Comparison of ENCODE assay signal across 8 cellular contexts in genomic region chr3:130112651-130113073, GRCh38. TPM values are rescaled to one million over a fixed set of nuclear protein-coding genes. Genes with fewer than 3 reads are reported as not detected.
DNase-seq lines count a peak whose midpoint lies in the region; ATAC-seq and TF ChIP-seq lines count a peak whose summit lies in the region.
"Not testable (repeated sequence)": the region's sequence is repeated elsewhere in the genome, so short reads cannot be mapped to it uniquely, and the experiment has no call there.

No MANE protein-coding gene starts in this region.

- 23% methylated on average over 10 of the region's 10 CpGs for WGBS in SK-N-SH (ENCODE audit: low lambda C conversion rate)
- 0 to 2% methylated on average over 7 to 9 of the region's 10 CpGs for WGBS in endodermal cell (ENCODE audit: insufficient coverage in 1 of 2, insufficient read length in 1 of 2), 2 experiments

- H3K9me3 Mint-ChIP-seq in activated naive CD8-positive, alpha-beta T cell treated with anti-CD3 and anti-CD28 coated beads, Interleukin-2, amount 50 U/mL, for 24 hours; endodermal cell; natural killer cell treated with Interleukin-12 subunit alpha and Interleukin-12 subunit beta and Interleukin-15 and Interleukin-18, amount 100 ng/mL, for 72 hours; stimulated activated naive B cell treated with anti-CD40 and anti-IgM and Interleukin-4, amounts not matched to agents 10 μg/mL and 1 μg/mL and 100 μg/mL, for 72 hours: not testable (repeated sequence)

- H3K27me3 ChIP-seq in SK-N-SH (ENCODE audit: insufficient read depth); endodermal cell (ENCODE audit: control insufficient read depth, insufficient read depth, low read length, poor library complexity, severe bottlenecking): not testable (repeated sequence)

- not testable (repeated sequence) for TF ChIP-seq RAD21 in SK-N-SH (IDR thresholded peaks at IDR 0.05; ENCODE audit: low read length)

- H3K4me1 ChIP-seq in SK-N-SH (ENCODE audit: control insufficient read depth in 1 of 2, insufficient read depth in 2 of 2, low read depth in 1 of 2, low read length in 1 of 2); endodermal cell (ENCODE audit: control insufficient read depth, insufficient read depth, low read length): not testable (repeated sequence)

- not testable (repeated sequence) for H3K36me3 Mint-ChIP-seq in activated naive CD8-positive, alpha-beta T cell treated with anti-CD3 and anti-CD28 coated beads, Interleukin-2, amount 50 U/mL, for 24 hours (ENCODE audit: low read depth); natural killer cell treated with Interleukin-12 subunit alpha and Interleukin-12 subunit beta and Interleukin-15 and Interleukin-18, amount 100 ng/mL, for 72 hours
- H3K36me3 Mint-ChIP-seq in endodermal cell (ENCODE audit: low read depth), result peaks cover 20% of the 10 kb centered on the region
- peaks cover 5 to 17% of the 10 kb centered on the region in 2 donors for H3K36me3 Mint-ChIP-seq in stimulated activated naive B cell treated with anti-CD40 and anti-IgM and Interleukin-4, amounts not matched to agents 10 μg/mL and 1 μg/mL and 100 μg/mL, for 72 hours

- H3K9ac ChIP-seq in SK-N-SH (peak overlapping the region; percentile 75), endodermal cell (ENCODE audit: extremely low read depth, low read length, poor library complexity, severe bottlenecking) (peak overlapping the region; percentile 73)

- not testable (repeated sequence) for H4K20me1 ChIP-seq in SK-N-SH (ENCODE audit: insufficient read depth)

- POLR2A ChIA-PET in SK-N-SH (lab: Yijun Ruan, JAX), result interaction anchor here (0.6 kb wide), 1 partner anchor 933 kb away, joined by 3 read pairs; no protein-coding TSS in a partner anchor

- TF ChIP-seq CTCF in AG09309 (IDR thresholded peaks at IDR 0.05; ENCODE audit: control insufficient read depth, insufficient read depth, low read depth, low read length, missing control alignments); HFF-Myc (IDR thresholded peaks at IDR 0.05; ENCODE audit: low read depth, low read length, missing control alignments); SK-N-SH (IDR thresholded peaks at IDR 0.05); endodermal cell (conservative IDR thresholded peaks at IDR 0.05): not testable (repeated sequence)

- not testable (repeated sequence) for TF ChIP-seq EP300 in SK-N-SH (IDR thresholded peaks at IDR 0.05; ENCODE audit: borderline replicate concordance in 1 of 2, low read depth in 1 of 2, low read length in 1 of 2)

- peak overlapping the region; percentile 39 to 69; a peak in 3 of 4 replicates for H3K27ac ChIP-seq in SK-N-SH (ENCODE audit: low read depth in 2 of 2, low read length in 1 of 2)
- H3K27ac ChIP-seq in endodermal cell (ENCODE audit: low read depth, low read length), result peak overlapping the region; percentile 73

- DNase-seq in AG09309 (ENCODE audit: low read depth); HFF-Myc (ENCODE audit: extremely low read depth, low read depth); SK-N-SH; activated naive CD8-positive, alpha-beta T cell treated with anti-CD3 and anti-CD28 coated beads, Interleukin-2, amount 50 U/mL, for 24 hours; endodermal cell; natural killer cell treated with Interleukin-12 subunit alpha and Interleukin-12 subunit beta and Interleukin-15 and Interleukin-18, amount 100 ng/mL, for 72 hours (ENCODE audit: low spot score); stimulated activated naive B cell treated with anti-CD40 and anti-IgM and Interleukin-4, amounts not matched to agents 10 μg/mL and 1 μg/mL and 100 μg/mL, for 72 hours: not testable (repeated sequence)

- H3F3A ChIP-seq in SK-N-SH (replicated peaks; ENCODE audit: insufficient read depth), result not testable (repeated sequence)

- not testable (repeated sequence) for H3K79me2 ChIP-seq in SK-N-SH (ENCODE audit: insufficient read depth)

- not testable (repeated sequence) for H3K27me3 Mint-ChIP-seq in activated naive CD8-positive, alpha-beta T cell treated with anti-CD3 and anti-CD28 coated beads, Interleukin-2, amount 50 U/mL, for 24 hours; endodermal cell (ENCODE audit: insufficient read depth); natural killer cell treated with Interleukin-12 subunit alpha and Interleukin-12 subunit beta and Interleukin-15 and Interleukin-18, amount 100 ng/mL, for 72 hours; stimulated activated naive B cell treated with anti-CD40 and anti-IgM and Interleukin-4, amounts not matched to agents 10 μg/mL and 1 μg/mL and 100 μg/mL, for 72 hours

- not testable (repeated sequence) for H3K9me2 ChIP-seq in SK-N-SH

- peak overlapping the region; percentile 88 for H3K4me2 ChIP-seq in SK-N-SH

- H3K4me3 ChIP-seq in AG09309 (ENCODE audit: control insufficient read depth, low read depth, low read length) (peak overlapping the region; percentile 42), HFF-Myc (replicated peaks; ENCODE audit: low read depth, low read length) (peak overlapping the region; percentile 52), SK-N-SH (ENCODE audit: low read depth in 2 of 2, low read length in 1 of 2) (peak overlapping the region; percentile 62 to 63), endodermal cell (ENCODE audit: low read length) (peak overlapping the region; percentile 96), iPS-18c (ENCODE audit: insufficient read depth, low read depth, low read length) (peak overlapping the region; percentile 92)

- peak overlapping the region; percentile 93 for H3K4me3 Mint-ChIP-seq in activated naive CD8-positive, alpha-beta T cell treated with anti-CD3 and anti-CD28 coated beads, Interleukin-2, amount 50 U/mL, for 24 hours
- peak overlapping the region; percentile 84 for H3K4me3 Mint-ChIP-seq in endodermal cell
- peak overlapping the region; percentile 93 for H3K4me3 Mint-ChIP-seq in natural killer cell treated with Interleukin-12 subunit alpha and Interleukin-12 subunit beta and Interleukin-15 and Interleukin-18, amount 100 ng/mL, for 72 hours
- H3K4me3 Mint-ChIP-seq in stimulated activated naive B cell treated with anti-CD40 and anti-IgM and Interleukin-4, amounts not matched to agents 10 μg/mL and 1 μg/mL and 100 μg/mL, for 72 hours, result peak overlapping the region; percentile 94 to 97

- not testable (repeated sequence) for ATAC-seq in activated naive CD8-positive, alpha-beta T cell treated with anti-CD3 and anti-CD28 coated beads, Interleukin-2, amount 50 U/mL, for 24 hours; natural killer cell treated with Interleukin-12 subunit alpha and Interleukin-12 subunit beta and Interleukin-15 and Interleukin-18, amount 100 ng/mL, for 72 hours; stimulated activated naive B cell treated with anti-CD40 and anti-IgM and Interleukin-4, amounts not matched to agents 10 μg/mL and 1 μg/mL and 100 μg/mL, for 72 hours (replicated peaks)

- H3K4me1 Mint-ChIP-seq in activated naive CD8-positive, alpha-beta T cell treated with anti-CD3 and anti-CD28 coated beads, Interleukin-2, amount 50 U/mL, for 24 hours, result peaks cover 27% of the 10 kb centered on the region
- peaks cover 11% of the 10 kb centered on the region for H3K4me1 Mint-ChIP-seq in endodermal cell
- peaks cover 14 to 18% of the 10 kb centered on the region in 2 donors for H3K4me1 Mint-ChIP-seq in natural killer cell treated with Interleukin-12 subunit alpha and Interleukin-12 subunit beta and Interleukin-15 and Interleukin-18, amount 100 ng/mL, for 72 hours (ENCODE audit: low read depth in 2 of 2)
- peaks cover 17 to 26% of the 10 kb centered on the region in 2 donors for H3K4me1 Mint-ChIP-seq in stimulated activated naive B cell treated with anti-CD40 and anti-IgM and Interleukin-4, amounts not matched to agents 10 μg/mL and 1 μg/mL and 100 μg/mL, for 72 hours

- peak overlapping the region; percentile 75 for H2AFZ ChIP-seq in SK-N-SH (ENCODE audit: low read depth)

- peak overlapping the region; percentile 83 for H3K27ac Mint-ChIP-seq in activated naive CD8-positive, alpha-beta T cell treated with anti-CD3 and anti-CD28 coated beads, Interleukin-2, amount 50 U/mL, for 24 hours
- peak overlapping the region; percentile 97 for H3K27ac Mint-ChIP-seq in endodermal cell
- H3K27ac Mint-ChIP-seq in natural killer cell treated with Interleukin-12 subunit alpha and Interleukin-12 subunit beta and Interleukin-15 and Interleukin-18, amount 100 ng/mL, for 72 hours, result peak overlapping the region in 1 of 2 donors; percentile 78
- peak overlapping the region; percentile 99 for H3K27ac Mint-ChIP-seq in stimulated activated naive B cell treated with anti-CD40 and anti-IgM and Interleukin-4, amounts not matched to agents 10 μg/mL and 1 μg/mL and 100 μg/mL, for 72 hours

- not testable (repeated sequence) for H3K36me3 ChIP-seq in SK-N-SH (replicated peaks in 1 of 2; ENCODE audit: control insufficient read depth in 1 of 2, insufficient read depth in 2 of 2, low read length in 1 of 2); endodermal cell (ENCODE audit: control insufficient read depth, insufficient read depth, low read length)

- CTCF ChIA-PET in SK-N-SH (lab: Yijun Ruan, JAX), result not testable (repeated sequence)

- not testable (repeated sequence) for H3K9me3 ChIP-seq in SK-N-SH; endodermal cell (ENCODE audit: control insufficient read depth, low read length); iPS-18c (ENCODE audit: control insufficient read depth, insufficient read depth, low read length)

RNA-seq across cellular contexts. Expression of gene ALG1L2, which starts 31.0 kb away (rescaled TPM):
- not detected in 2 replicates for polyA plus RNA-seq in SK-N-SH (2012; rRNA removed)
- not detected in 2 replicates for polyA plus RNA-seq in SK-N-SH (2012; cell fraction: cytosol; rRNA removed)
- 0.19 TPM in 1 of 2 replicates, not detected in the other for polyA plus RNA-seq in SK-N-SH (2012; cell fraction: nucleus; rRNA removed)
- 10 to 100 TPM in 1 of 2 donors, 1 to 10 TPM in 1; 5.2 to 10.1 TPM for total RNA-seq in endodermal cell
- polyA plus RNA-seq in endodermal cell (2013, experiment 1 of 2), result 0.93 TPM
- 0.87 TPM for polyA plus RNA-seq in endodermal cell (2013, experiment 2 of 2)
- 1 to 10 TPM in 1 of 2 donors, not detected in 1; 1.4 TPM for total RNA-seq in natural killer cell treated with Interleukin-12 subunit alpha and Interleukin-12 subunit beta and Interleukin-15 and Interleukin-18, amount 100 ng/mL, for 72 hours

Comparison
In these comparisons a context has a peak if more than half of its experiments do, and no peak if none do; other contexts are left out.
1. H3K4me3 ChIP-seq: peak in every context shown above with its lines; median percentile 96 in endodermal cell; 92 in iPS-18c; 62 in SK-N-SH; 52 in HFF-Myc; 42 in AG09309.